In the genomic region with DNA sequence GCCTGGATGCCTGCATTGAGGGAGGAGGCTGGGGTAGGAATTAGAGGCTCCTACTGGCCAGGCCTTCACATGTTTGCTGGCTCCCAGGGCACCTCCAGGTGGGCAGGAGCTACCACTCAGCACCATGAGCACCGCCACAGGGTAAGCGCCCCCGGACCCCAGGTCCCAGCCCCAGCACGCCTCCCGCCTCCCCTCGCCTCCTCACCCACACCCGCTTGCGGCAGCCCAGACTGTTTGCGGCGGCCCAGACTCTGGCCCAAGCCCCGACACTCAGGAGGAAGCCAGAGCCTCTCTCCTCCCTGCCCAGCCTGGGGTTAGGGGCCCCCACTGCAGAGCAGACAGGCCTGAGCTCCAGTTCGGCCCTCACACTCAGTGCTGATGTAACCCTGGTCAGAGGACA, we compare ENCODE assay signal across 25 cellular contexts. TPM values are rescaled to one million over a fixed set of nuclear protein-coding genes. Genes with fewer than 3 reads are reported as not detected.
DNase-seq lines count a peak whose midpoint lies in the region; TF ChIP-seq lines count a peak whose summit lies in the region.
"Had no signal": no experiment of that assay in that cellular context is flagged by ENCODE, and none has a peak within 500 bp of the region (broad histone marks: within the 10 kb centered on the region; RNA-seq: fewer than 3 reads in every experiment).

No MANE protein-coding gene starts in this region.

- H2BK20ac ChIP-seq in H9 (ENCODE audit: low read depth, low read length, poor library complexity, severe bottlenecking), result no peak overlapping the region

- H3K9ac ChIP-seq in H9 (ENCODE audit: extremely low read depth, insufficient read length, low read length), result no peak overlapping the region
- H3K9ac ChIP-seq in smooth muscle cell (ENCODE audit: low read depth), result no peak overlapping the region

- H2BK15ac ChIP-seq in H9 (ENCODE audit: low read depth, low read length), result no peak overlapping the region

- no peaks in the 10 kb centered on the region; a peak in 2 of 7 replicates for H3K36me3 Mint-ChIP-seq in H9 (ENCODE audit: insufficient read depth in 1 of 3, low read depth in 3 of 3)

- H4K91ac ChIP-seq in H9 (ENCODE audit: insufficient read length, low read depth, low read length), result no peak overlapping the region

- no peak overlapping the region for H4K5ac ChIP-seq in H9 (ENCODE audit: insufficient read length, low read depth, low read length)

- H3K79me1 ChIP-seq in H9 (ENCODE audit: insufficient read depth, low read depth, low read length, poor library complexity, severe bottlenecking), result no peaks in the 10 kb centered on the region

- H3K27ac Mint-ChIP-seq in H9, result peak overlapping the region in 1 of 3 experiments; percentile 47; a peak in 2 of 7 replicates
- H3K27ac Mint-ChIP-seq: activated CD4-positive, alpha-beta T cell treated with anti-CD3 and anti-CD28 coated beads, Interleukin-2, amount 10 ng/mL, durations not matched to agents 24 days and 14 days; activated naive CD4-positive, alpha-beta T cell treated with anti-CD3 and anti-CD28 coated beads, Interleukin-2, amount 50 U/mL, for 72 hours; activated T-helper 1 cell treated with anti-CD3 and anti-CD28 coated beads, Interleukin-12 subunit alpha, Interleukin-12 subunit beta, Interleukin-2, Interleukin-4 antibody, amounts not matched to agents 30 ng/mL and 10 ng/mL and 1 ng/mL, durations not matched to agents 14 hours and 24 hours and 36 hours had no signal

- H3K14ac ChIP-seq in H9 (ENCODE audit: insufficient read depth, low read length), result no peak overlapping the region

- H3K36me3 ChIP-seq in breast epithelium (no peaks in the 10 kb centered on the region), kidney epithelial cell (ENCODE audit: control insufficient read depth, insufficient read depth, low read length) (no peaks in the 10 kb centered on the region), smooth muscle cell (ENCODE audit: low read depth) (no peaks in the 10 kb centered on the region)
- H3K36me3 ChIP-seq: ascending aorta, SJSA1 had no signal

- H2BK12ac ChIP-seq in H9 (ENCODE audit: insufficient read length, low read depth, low read length), result no peak overlapping the region

- no peak for TF ChIP-seq POLR2A in breast epithelium (IDR thresholded peaks at IDR 0.05)

- H3T11ph ChIP-seq in H9 (ENCODE audit: low read length), result no peak overlapping the region

- H3K56ac ChIP-seq in H9 (ENCODE audit: insufficient read length, low read depth, low read length), result no peak overlapping the region

- intact Hi-C loops in breast epithelium (cut with DNase I; ENCODE audit: low total_unique reads), result no loop called here

- H3K27ac ChIP-seq in H9 (ENCODE audit: insufficient read length, low read depth, low read length) (no peak overlapping the region), breast epithelium (peak overlapping the region; percentile 78 to 84), smooth muscle cell (ENCODE audit: low read depth) (no peak overlapping the region)
- H3K27ac ChIP-seq: ascending aorta, dorsolateral prefrontal cortex, SJSA1 had no signal

- no peak overlapping the region for H2BK120ac ChIP-seq in H9 (ENCODE audit: low read depth, low read length, poor library complexity, severe bottlenecking)

- no peaks in the 10 kb centered on the region for H3K79me2 ChIP-seq in H9 (ENCODE audit: insufficient read depth, low read length)
- H3K79me2 ChIP-seq in smooth muscle cell (ENCODE audit: low read depth), result no peaks in the 10 kb centered on the region

- H3K4me1 ChIP-seq in H9 (ENCODE audit: insufficient read depth, low read length) (peaks cover 5% of the 10 kb centered on the region; the same call in 1 of the 2 replicates), breast epithelium (no peaks in the 10 kb centered on the region), smooth muscle cell (ENCODE audit: low read depth) (no peaks in the 10 kb centered on the region)

- no peak overlapping the region for H3K4me2 ChIP-seq in H9 (ENCODE audit: insufficient read depth, insufficient read length, low read length)
- peak overlapping the region; percentile 6 for H3K4me2 ChIP-seq in smooth muscle cell

- H2AFZ ChIP-seq in H9 (ENCODE audit: low read length), result no peak overlapping the region
- H2AFZ ChIP-seq in smooth muscle cell (ENCODE audit: low read depth), result no peak overlapping the region

- peaks cover 29 to 41% of the 10 kb centered on the region in 2 experiments for H3K4me1 Mint-ChIP-seq in H9

- no peaks in the 10 kb centered on the region for H4K20me1 ChIP-seq in H9 (ENCODE audit: control insufficient read depth, insufficient read depth, insufficient read length)
- H4K20me1 ChIP-seq in smooth muscle cell (ENCODE audit: low read depth), result no peaks in the 10 kb centered on the region

- H3K9me3 Mint-ChIP-seq in H9, result peaks cover 2 to 8% of the 10 kb centered on the region in 2 experiments; a peak in 3 of 5 replicates
- H3K9me3 Mint-ChIP-seq: activated CD4-positive, alpha-beta T cell treated with anti-CD3 and anti-CD28 coated beads, Interleukin-2, amount 10 ng/mL, durations not matched to agents 24 days and 14 days; activated T-helper 1 cell treated with anti-CD3 and anti-CD28 coated beads, Interleukin-12 subunit alpha, Interleukin-12 subunit beta, Interleukin-2, Interleukin-4 antibody, amounts not matched to agents 30 ng/mL and 10 ng/mL and 1 ng/mL, durations not matched to agents 14 hours and 24 hours and 36 hours had no signal

- peaks cover 13% of the 10 kb centered on the region; the same call in 1 of the 2 replicates for H3K27me3 ChIP-seq in H9 (ENCODE audit: insufficient read depth, low read length)
- H3K27me3 ChIP-seq in breast epithelium, result no peaks in the 10 kb centered on the region
- peaks cover 22% of the 10 kb centered on the region for H3K27me3 ChIP-seq in kidney epithelial cell (ENCODE audit: control insufficient read depth, insufficient read depth, low read length)
- H3K27me3 ChIP-seq in smooth muscle cell (ENCODE audit: low read depth), result peaks cover 26% of the 10 kb centered on the region

- H3K4me3 ChIP-seq in breast epithelium, result peak overlapping the region in 2 of 3 donors; percentile 44 to 65
- H3K4me3 ChIP-seq in kidney epithelial cell (ENCODE audit: low read depth, low read length), result peak overlapping the region; percentile 28
- H3K4me3 ChIP-seq in smooth muscle cell, result peak overlapping the region; percentile 21
- H3K4me3 ChIP-seq: ascending aorta, dorsolateral prefrontal cortex, SJSA1 had no signal

- peaks cover 11% of the 10 kb centered on the region for H3K23me2 ChIP-seq in H9 (ENCODE audit: insufficient read length, low read depth, low read length, poor library complexity, severe bottlenecking)

- H3K23ac ChIP-seq in H9 (ENCODE audit: insufficient read length, low read depth, low read length), result no peak overlapping the region

- no peak overlapping the region for H2AK5ac ChIP-seq in H9 (ENCODE audit: insufficient read length, low read length)

- no peak overlapping the region for H3K4ac ChIP-seq in H9 (ENCODE audit: low read depth, low read length)

- no peak overlapping the region for H4K8ac ChIP-seq in H9 (replicated peaks; ENCODE audit: insufficient read length, low read depth, low read length)

- WGBS in H9 (ENCODE audit: extremely low coverage, insufficient read length, low lambda C conversion rate), result no CpG with 5 or more reads among the region's 12 CpGs
- 82% methylated on average over 6 of the region's 12 CpGs for WGBS in smooth muscle cell (ENCODE audit: low lambda C conversion rate)

- no peak for TF ChIP-seq CTCF in H9 (conservative IDR thresholded peaks at IDR 0.05)
- no peak for TF ChIP-seq CTCF in breast epithelium (IDR thresholded peaks at IDR 0.05)
- TF ChIP-seq CTCF in kidney epithelial cell (IDR thresholded peaks at IDR 0.05; ENCODE audit: insufficient read depth, low read length, poor library complexity, severe bottlenecking), result no peak
- no peak for TF ChIP-seq CTCF in smooth muscle cell (IDR thresholded peaks at IDR 0.05; ENCODE audit: borderline replicate concordance, insufficient read depth, poor library complexity, severe bottlenecking)

- H3F3A ChIP-seq in smooth muscle cell (ENCODE audit: low read depth), result no peaks in the 10 kb centered on the region

- DNase-seq in H9 (no peak), breast epithelium (ENCODE audit: low spot score in 2 of 2) (no peak), kidney epithelial cell (ENCODE audit: low read depth) (no peak), smooth muscle cell (lab: John Stamatoyannopoulos, UW; ENCODE audit: unreplicated experiment) (no peak), LoVo (ENCODE audit: low spot score) (no peak), CD1c-positive myeloid dendritic cell (ENCODE audit: extremely low spot score) (no peak), NCI-H1105 (lab: John Stamatoyannopoulos, UW) (no peak), COR-L47 (lab: John Stamatoyannopoulos, UW) (no peak)
- DNase-seq: activated CD4-positive, alpha-beta T cell treated with anti-CD3 and anti-CD28 coated beads, Interleukin-2, amount 10 ng/mL, durations not matched to agents 24 days and 14 days; C1 segment of cervical spinal cord; DMS153; dorsolateral prefrontal cortex; foreskin melanocyte; hypothalamus; Karpas-422; NCI-H1092; NCI-H2029; NCI-H345; T-helper 1 cell had no signal

- H3K9me3 ChIP-seq in H9 (ENCODE audit: control insufficient read depth, low read depth, low read length), result no peaks in the 10 kb centered on the region
- no peaks in the 10 kb centered on the region for H3K9me3 ChIP-seq in breast epithelium
- no peaks in the 10 kb centered on the region for H3K9me3 ChIP-seq in smooth muscle cell (replicated peaks; ENCODE audit: low read depth)
- H3K9me3 ChIP-seq: ascending aorta, SJSA1 had no signal

- peaks cover 79% of the 10 kb centered on the region for H3K27me3 Mint-ChIP-seq in H9 (ENCODE audit: low read depth)

- H3K18ac ChIP-seq in H9 (ENCODE audit: insufficient read length, low read depth, low read length), result no peak overlapping the region

- H2BK5ac ChIP-seq in H9 (ENCODE audit: insufficient read length, low read length), result no peak overlapping the region

- peak overlapping the region; percentile 59 to 72; a peak in 3 of 5 replicates for H3K4me3 Mint-ChIP-seq in H9
- H3K4me3 Mint-ChIP-seq: activated CD4-positive, alpha-beta T cell treated with anti-CD3 and anti-CD28 coated beads, Interleukin-2, amount 10 ng/mL, durations not matched to agents 24 days and 14 days; activated T-helper 1 cell treated with anti-CD3 and anti-CD28 coated beads, Interleukin-12 subunit alpha, Interleukin-12 subunit beta, Interleukin-2, Interleukin-4 antibody, amounts not matched to agents 30 ng/mL and 10 ng/mL and 1 ng/mL, durations not matched to agents 14 hours and 24 hours and 36 hours had no signal

RNA-seq across cellular contexts. Expression of a gene that starts 0.7 kb away (rescaled TPM):
- total RNA-seq in H9 (2021) (21.2 and 24.0 TPM in 2 replicates), breast epithelium (10 to 100 TPM in 2 of 3 donors, 1 to 10 TPM in 1; 2.4 to 51.1 (median 50.1) TPM), kidney epithelial cell (30.5 and 33.8 TPM in 2 replicates), smooth muscle cell (21.4 and 32.9 TPM in 2 replicates)
- polyA plus RNA-seq in smooth muscle cell, result 16.8 and 32.6 TPM in 2 replicates
- total RNA-seq: ascending aorta had no signal

RNA-seq across cellular contexts. Expression of a gene that starts 13.4 kb away (rescaled TPM):
- total RNA-seq in H9 (2021) (21.1 and 21.5 TPM in 2 replicates), breast epithelium (10 to 100 TPM; 11.4 to 33.4 (median 22.3) TPM), kidney epithelial cell (16.6 and 23.4 TPM in 2 replicates), smooth muscle cell (7.8 and 13.5 TPM in 2 replicates)
- polyA plus RNA-seq in smooth muscle cell, result 9.1 and 21.4 TPM in 2 replicates

RNA-seq across cellular contexts. Expression of a gene that starts 38.3 kb away (rescaled TPM):
- total RNA-seq in H9 (2021), result 0.15 and 0.53 TPM in 2 replicates
- total RNA-seq in breast epithelium, result not detected
- 0.33 TPM in 1 of 2 replicates, not detected in the other for total RNA-seq in kidney epithelial cell
- total RNA-seq in smooth muscle cell, result 0.09 TPM in 1 of 2 replicates, not detected in the other
- 1.8 TPM in 1 of 2 replicates, not detected in the other for polyA plus RNA-seq in smooth muscle cell
- total RNA-seq: activated T-helper 1 cell treated with anti-CD3 and anti-CD28 coated beads, Interleukin-12 subunit alpha, Interleukin-12 subunit beta, Interleukin-2, Interleukin-4 antibody, amounts not matched to agents 30 ng/mL and 10 ng/mL and 1 ng/mL, durations not matched to agents 14 hours and 24 hours and 36 hours; ascending aorta; epithelial cell of proximal tubule; SJSA1 had no signal
- polyA plus RNA-seq: AG04450 had no signal

RNA-seq across cellular contexts. Expression of a gene that starts 41.1 kb away (rescaled TPM):
- total RNA-seq in H9 (2021) (79.9 and 87.7 TPM in 2 replicates), breast epithelium (100 to 1,000 TPM in 1 of 3 donors, 10 to 100 TPM in 2; 68.3 to 148 (median 91.7) TPM), kidney epithelial cell (62.9 and 94.8 TPM in 2 replicates), smooth muscle cell (16.8 and 30.5 TPM in 2 replicates)
- polyA plus RNA-seq in smooth muscle cell, result 26.1 and 32.1 TPM in 2 replicates

Comparison
In these comparisons a context has a peak if more than half of its experiments do, and no peak if none do; other contexts are left out.
1. H3K27ac ChIP-seq: peak in breast epithelium (2 of 2); none in H9 (single experiment) and smooth muscle cell (single experiment).
2. Peak in every context shown above with its lines, with median percentiles within 50 percentile points of each other: H3K4me3 ChIP-seq.